ENCODE assay signal across 15 cellular contexts in the genomic region with DNA sequence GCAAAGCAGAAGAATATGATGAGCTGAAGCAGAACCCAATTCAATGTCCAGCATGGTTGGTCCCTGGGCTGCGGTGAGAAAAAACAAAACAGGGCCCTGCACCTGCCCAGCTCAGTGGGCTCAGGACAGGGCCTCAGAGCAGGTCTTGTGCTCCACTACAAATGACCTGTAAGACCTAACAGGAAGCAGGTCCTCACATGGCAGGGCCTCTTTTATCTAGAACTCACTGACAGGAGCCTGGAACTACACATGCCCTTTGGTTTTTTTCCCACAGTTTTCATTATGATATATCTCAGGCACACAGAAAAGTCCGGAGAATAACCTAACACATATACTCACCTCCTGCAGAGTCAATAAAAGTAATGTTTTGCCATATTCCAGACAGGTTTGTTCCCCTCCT. TPM values are rescaled to one million over a fixed set of nuclear protein-coding genes. Genes with fewer than 3 reads are reported as not detected.
DNase-seq lines count a peak whose midpoint lies in the region; ATAC-seq, FAIRE-seq and TF ChIP-seq lines count a peak whose summit lies in the region.
"Had no signal": no experiment of that assay in that cellular context is flagged by ENCODE, and none has a peak within 500 bp of the region (broad histone marks: within the 10 kb centered on the region; RNA-seq: fewer than 3 reads in every experiment).

No MANE protein-coding gene starts in this region.

- ATAC-seq in gastroesophageal sphincter (no peak), psoas muscle (no peak)
- no peak for ATAC-seq in stimulated activated naive CD8-positive, alpha-beta T cell treated with anti-CD3 and anti-CD28 coated beads, Interleukin-15, amount 100 ng/mL, for 72 hours

- H3K4me1 ChIP-seq in gastroesophageal sphincter, result peaks cover 10 to 87% (median 38%) of the 10 kb centered on the region in 3 donors
- H3K4me1 ChIP-seq in psoas muscle, result peaks cover 74% of the 10 kb centered on the region

- DNase-seq in CD14-positive monocyte (ENCODE audit: low spot score) (no peak), HFFc6 (no peak), psoas muscle (no peak), RCC 7860 (ENCODE audit: low spot score) (no peak), substantia nigra (lab: John Stamatoyannopoulos, UW) (no peak)
- DNase-seq in stimulated activated naive CD8-positive, alpha-beta T cell treated with anti-CD3 and anti-CD28 coated beads, Interleukin-15, amount 100 ng/mL, for 72 hours, result no peak
- DNase-seq: activated CD4-positive, alpha-beta T cell treated with anti-CD3 and anti-CD28 coated beads for 4 hours; KG1; kidney glomerular epithelial cell; NCI-H1417; stimulated activated CD8-positive, alpha-beta memory T cell treated with anti-CD3 and anti-CD28 coated beads, Interleukin-4, amount 100 ng/mL, for 48 hours; T-helper 9 cell had no signal

- H3K27me3 Mint-ChIP-seq in CD14-positive monocyte (ENCODE audit: low read depth in 3 of 3) (no peaks in the 10 kb centered on the region), HFFc6 (ENCODE audit: insufficient read depth) (no peaks in the 10 kb centered on the region; the same call in 1 of the 2 replicates)
- no peaks in the 10 kb centered on the region for H3K27me3 Mint-ChIP-seq in stimulated activated naive CD8-positive, alpha-beta T cell treated with anti-CD3 and anti-CD28 coated beads, Interleukin-15, amount 100 ng/mL, for 72 hours

- intact Hi-C loops in CD14-positive monocyte (cut with micrococcal nuclease) (no loop called here), psoas muscle (cut with DNase I) (loop anchor here (5.0 kb wide), 1 partner anchor 34 kb away; no protein-coding TSS in a partner anchor)

- WGBS in gastroesophageal sphincter (ENCODE audit: low coverage in 1 of 2), 2 donors, result 90 to 100% methylated on average over 1 of the region's 2 CpGs
- 91 to 96% (median 95%) methylated on average over 2 of the region's 2 CpGs for WGBS in psoas muscle, 3 donors

- H3K4me1 Mint-ChIP-seq in CD14-positive monocyte (peaks cover 87% of the 10 kb centered on the region), HFFc6 (ENCODE audit: low read depth) (peaks cover 43% of the 10 kb centered on the region)
- H3K4me1 Mint-ChIP-seq in stimulated activated naive CD8-positive, alpha-beta T cell treated with anti-CD3 and anti-CD28 coated beads, Interleukin-15, amount 100 ng/mL, for 72 hours, result peaks cover 75% of the 10 kb centered on the region

- peak overlapping the region in 6 of 7 donors; percentile 68 to 97 (median 87) for H3K27ac Mint-ChIP-seq in CD14-positive monocyte
- H3K27ac Mint-ChIP-seq in HFFc6, result peak overlapping the region; percentile 90; the same call in 1 of the 2 replicates
- H3K27ac Mint-ChIP-seq in stimulated activated naive CD8-positive, alpha-beta T cell treated with anti-CD3 and anti-CD28 coated beads, Interleukin-15, amount 100 ng/mL, for 72 hours, result peak overlapping the region in 1 of 2 donors; percentile 61

- H3K4me3 Mint-ChIP-seq in CD14-positive monocyte (no peak overlapping the region), HFFc6 (no peak overlapping the region)
- no peak overlapping the region for H3K4me3 Mint-ChIP-seq in stimulated activated naive CD8-positive, alpha-beta T cell treated with anti-CD3 and anti-CD28 coated beads, Interleukin-15, amount 100 ng/mL, for 72 hours

- peak overlapping the region in 3 of 4 donors; percentile 25 to 86 (median 34) for H3K27ac ChIP-seq in gastroesophageal sphincter
- peak overlapping the region; percentile 77 for H3K27ac ChIP-seq in psoas muscle
- no peak overlapping the region for H3K27ac ChIP-seq in substantia nigra (ENCODE audit: low read depth, low read length, poor library complexity, severe bottlenecking)
- H3K27ac ChIP-seq: C4-2B had no signal

- TF ChIP-seq EP300 in gastroesophageal sphincter (IDR thresholded peaks at IDR 0.05), result no peak

- no peak for TF ChIP-seq CTCF in CD14-positive monocyte (IDR thresholded peaks at IDR 0.05)
- no peak for TF ChIP-seq CTCF in HFFc6 (IDR thresholded peaks at IDR 0.05)
- no peak for TF ChIP-seq CTCF in gastroesophageal sphincter (IDR thresholded peaks at IDR 0.05)
- no peak for TF ChIP-seq CTCF in psoas muscle (IDR thresholded peaks at IDR 0.05)

- H3K27me3 ChIP-seq in gastroesophageal sphincter, result no peaks in the 10 kb centered on the region
- no peaks in the 10 kb centered on the region for H3K27me3 ChIP-seq in psoas muscle (ENCODE audit: insufficient read depth in 3 of 3, low read length in 2 of 3)

- FAIRE-seq in RCC 7860 (lab: Jason Lieb, UNC), result no peak

- H3K9me3 Mint-ChIP-seq in CD14-positive monocyte (no peaks in the 10 kb centered on the region), HFFc6 (no peaks in the 10 kb centered on the region)
- H3K9me3 Mint-ChIP-seq in stimulated activated naive CD8-positive, alpha-beta T cell treated with anti-CD3 and anti-CD28 coated beads, Interleukin-15, amount 100 ng/mL, for 72 hours, result no peaks in the 10 kb centered on the region

- H3K4me3 ChIP-seq in gastroesophageal sphincter (no peak overlapping the region), psoas muscle (no peak overlapping the region)
- H3K4me3 ChIP-seq: coronary artery had no signal

- no peaks in the 10 kb centered on the region for H3K9me3 ChIP-seq in gastroesophageal sphincter
- no peaks in the 10 kb centered on the region for H3K9me3 ChIP-seq in psoas muscle

- peaks cover 0 to 23% of the 10 kb centered on the region in 2 donors for H3K36me3 ChIP-seq in gastroesophageal sphincter
- H3K36me3 ChIP-seq in psoas muscle (ENCODE audit: insufficient read depth in 1 of 2, low read depth in 1 of 2), result peaks cover 0 to 29% of the 10 kb centered on the region in 2 donors

- H3K36me3 Mint-ChIP-seq in CD14-positive monocyte (peaks cover 44 to 73% of the 10 kb centered on the region in 2 donors), HFFc6 (ENCODE audit: low read depth) (peaks cover 20% of the 10 kb centered on the region)

- TF ChIP-seq POLR2A in gastroesophageal sphincter (IDR thresholded peaks at IDR 0.05), result no peak

RNA-seq across cellular contexts. Expression of gene CCDC12, which starts 38.4 kb away (rescaled TPM):
- polyA plus RNA-seq in CD14-positive monocyte, result 10 to 100 TPM; 50.1 to 55.8 TPM
- 10 to 100 TPM; 21.3 to 27.9 (median 27.2) TPM for total RNA-seq in HFFc6 (2021; fragmentation: NEBNext Ultra II Directional; extraction: Animal tissue kit (Norgen Biotek cat#: 25700))
- 10 to 100 TPM; 14.3 to 52.2 (median 42.0) TPM for total RNA-seq in gastroesophageal sphincter
- 10 to 100 TPM; 25.1 to 36.4 (median 34.9) TPM for total RNA-seq in psoas muscle
- polyA plus RNA-seq in psoas muscle, result 10 to 100 TPM; 47.0 to 69.8 (median 55.5) TPM

RNA-seq across cellular contexts. Expression of gene NBEAL2, which starts 41.3 kb away (rescaled TPM):
- polyA plus RNA-seq in CD14-positive monocyte, result 10 to 100 TPM; 10.4 to 17.3 TPM
- total RNA-seq in HFFc6 (2021; fragmentation: NEBNext Ultra II Directional; extraction: Animal tissue kit (Norgen Biotek cat#: 25700)), result 1 to 10 TPM; 5.3 to 7.6 (median 5.8) TPM
- total RNA-seq in gastroesophageal sphincter, result 10 to 100 TPM; 12.3 to 23.2 (median 20.4) TPM
- 10 to 100 TPM in 1 of 4 donors, 1 to 10 TPM in 3; 7.3 to 11.2 (median 7.7) TPM for total RNA-seq in psoas muscle
- 10 to 100 TPM in 1 of 3 donors, 1 to 10 TPM in 2; 5.4 to 13.0 (median 6.4) TPM for polyA plus RNA-seq in psoas muscle

Comparison
In these comparisons a context has a peak if more than half of its experiments do, and no peak if none do; other contexts are left out.
1. intact Hi-C loops: an anchor here in psoas muscle (5.0 kb wide); none called in CD14-positive monocyte.